9 cellular contexts compared by ENCODE assay signal in the genomic region with DNA sequence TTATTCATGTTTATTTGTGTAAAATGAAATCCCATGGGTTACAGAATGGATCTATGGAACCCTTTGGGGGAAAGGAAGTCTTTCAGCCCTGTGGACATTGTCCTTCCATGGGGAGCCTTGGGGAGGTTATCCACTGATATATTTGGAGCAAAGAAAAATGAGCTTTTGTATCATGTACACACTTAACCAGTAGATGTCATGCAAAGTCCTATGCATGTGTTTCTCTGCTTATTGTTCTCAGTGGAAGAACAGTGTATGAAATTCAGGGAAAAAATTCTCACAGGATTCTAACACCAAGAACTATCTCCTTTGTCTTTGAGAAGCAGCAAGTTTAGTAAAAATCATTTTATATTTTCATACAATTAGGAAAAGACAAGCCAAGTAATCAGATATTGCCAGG.
DNase-seq lines count a peak whose midpoint lies in the region; ATAC-seq lines count a peak whose summit lies in the region.
"Had no signal": no experiment of that assay in that cellular context is flagged by ENCODE, and none has a peak within 500 bp of the region (broad histone marks: within the 10 kb centered on the region; RNA-seq: fewer than 3 reads in every experiment).

No MANE protein-coding gene starts in this region.

- no peaks in the 10 kb centered on the region for H3K9me3 Mint-ChIP-seq in CD8-positive, alpha-beta memory T cell
- H3K9me3 Mint-ChIP-seq in naive B cell, result peaks cover 0 to 2% (median 0%) of the 10 kb centered on the region in 7 donors
- H3K9me3 Mint-ChIP-seq: dendritic cell treated with granulocyte-macrophage colony-stimulating factor and Interleukin-4, amounts not matched to agents 40 ng/mL and 50 ng/mL, for 4 days had no signal

- H3K36me3 ChIP-seq in CD8-positive, alpha-beta memory T cell (ENCODE audit: insufficient read depth, low read length), result no peaks in the 10 kb centered on the region

- H3K4me1 ChIP-seq in CD8-positive, alpha-beta memory T cell (ENCODE audit: insufficient read depth, low read length), result peaks cover 22% of the 10 kb centered on the region

- no peaks in the 10 kb centered on the region for H3K9me3 ChIP-seq in CD8-positive, alpha-beta memory T cell (ENCODE audit: low read length)
- H3K9me3 ChIP-seq in T-helper 17 cell (ENCODE audit: control insufficient read depth, low read length, poor library complexity, severe bottlenecking), result no peaks in the 10 kb centered on the region

- H3K4me3 ChIP-seq in CD8-positive, alpha-beta memory T cell (ENCODE audit: low read length), result peak overlapping the region; percentile 0

- no peak for DNase-seq in CD8-positive, alpha-beta memory T cell
- no peak for DNase-seq in T-helper 17 cell
- no peak for DNase-seq in naive B cell
- no peak for DNase-seq in NCI-H1092 treated with DMSO at 0.1 percent for 48 hours (lab: John Stamatoyannopoulos, UW)
- no peak for DNase-seq in NCI-H82 (lab: John Stamatoyannopoulos, UW)
- DNase-seq: amygdala had no signal

- CTCF ChIA-PET in CD8-positive, alpha-beta memory T cell (lab: Charles Lee), result interaction anchor here (1.2 to 1.9 kb wide), 3 partner anchors 8 to 38 kb away, joined by 3 to 7 read pairs (median 4); no protein-coding TSS in a partner anchor

- ATAC-seq in GM18517 (IDR thresholded peaks at IDR 0.05; ENCODE audit: unreplicated experiment) (peak; percentile 6), T-helper 17 cell (no peak), naive B cell (ENCODE audit: low read depth in 2 of 2) (no peak), HG03439 (IDR thresholded peaks at IDR 0.05; ENCODE audit: unreplicated experiment) (no peak)

- peak overlapping the region in 3 of 7 donors; percentile 63 to 71 (median 66) for H3K4me3 Mint-ChIP-seq in CD8-positive, alpha-beta memory T cell
- H3K4me3 Mint-ChIP-seq in T-helper 17 cell, result peak overlapping the region; percentile 83
- H3K4me3 Mint-ChIP-seq in naive B cell, result peak overlapping the region in 5 of 8 donors; percentile 27 to 82 (median 57)
- H3K4me3 Mint-ChIP-seq: dendritic cell treated with granulocyte-macrophage colony-stimulating factor and Interleukin-4, amounts not matched to agents 40 ng/mL and 50 ng/mL, for 4 days had no signal

- no peaks in the 10 kb centered on the region for H3K36me3 Mint-ChIP-seq in CD8-positive, alpha-beta memory T cell
- H3K36me3 Mint-ChIP-seq in T-helper 17 cell (ENCODE audit: low read depth), result no peaks in the 10 kb centered on the region
- H3K36me3 Mint-ChIP-seq in naive B cell, result no peaks in the 10 kb centered on the region

- H3K27ac Mint-ChIP-seq in CD8-positive, alpha-beta memory T cell, result peak overlapping the region in 4 of 8 donors; percentile 23 to 90 (median 84)
- H3K27ac Mint-ChIP-seq in T-helper 17 cell (peak overlapping the region; percentile 90), naive B cell (peak overlapping the region in 4 of 6 donors; percentile 88 to 95 (median 92))

- no peaks in the 10 kb centered on the region for H3K27me3 Mint-ChIP-seq in CD8-positive, alpha-beta memory T cell
- no peaks in the 10 kb centered on the region for H3K27me3 Mint-ChIP-seq in T-helper 17 cell
- no peaks in the 10 kb centered on the region for H3K27me3 Mint-ChIP-seq in naive B cell
- H3K27me3 Mint-ChIP-seq: dendritic cell treated with granulocyte-macrophage colony-stimulating factor and Interleukin-4, amounts not matched to agents 40 ng/mL and 50 ng/mL, for 4 days had no signal

- POLR2A ChIA-PET in CD8-positive, alpha-beta memory T cell (lab: Charles Lee), result interaction anchor here (1.9 kb wide), 1 partner anchor 8 kb away, joined by 9 read pairs; no protein-coding TSS in a partner anchor

- H3K27ac ChIP-seq in CD8-positive, alpha-beta memory T cell (ENCODE audit: low read depth, low read length), result peak overlapping the region; percentile 18

- no peaks in the 10 kb centered on the region for H3K27me3 ChIP-seq in CD8-positive, alpha-beta memory T cell (ENCODE audit: insufficient read depth, low read length, poor library complexity, severe bottlenecking)

- H3K4me1 Mint-ChIP-seq in CD8-positive, alpha-beta memory T cell, result peaks cover 22 to 30% (median 27%) of the 10 kb centered on the region in 3 donors
- H3K4me1 Mint-ChIP-seq in T-helper 17 cell, result peaks cover 21% of the 10 kb centered on the region
- peaks cover 13 to 18% (median 15%) of the 10 kb centered on the region in 3 donors for H3K4me1 Mint-ChIP-seq in naive B cell
